8 cellular contexts compared by ENCODE assay signal in genomic region chr1:62783736-62784508, GRCh38. TPM values are rescaled to one million over a fixed set of nuclear protein-coding genes. Genes with fewer than 3 reads are reported as not detected.
DNase-seq lines count a peak whose midpoint lies in the region; ATAC-seq lines count a peak whose summit lies in the region.

Gene ATG4C, plus strand, starts transcription at chr1:62784132. Its CDS starts 19,655 bp downstream, at chr1:62803787.

- H4K5ac ChIP-seq in mesendoderm (ENCODE audit: low read length) = peak within 1 kb of the TSS; percentile 22

- H3K9ac ChIP-seq in mesendoderm (ENCODE audit: low read length) = peak within 1 kb of the TSS; percentile 79

- H3K18ac ChIP-seq in mesendoderm (ENCODE audit: low read length) = peak within 1 kb of the TSS; percentile 44

- H4K8ac ChIP-seq in mesendoderm (ENCODE audit: low read depth, low read length) = peak within 1 kb of the TSS; percentile 77

- H3K36me3 ChIP-seq in mesendoderm (ENCODE audit: control insufficient read depth, insufficient read depth, low read length) = no peaks in the 10 kb centered on the region

- peak; percentile 95 for DNase-seq in COR-L47 (lab: John Stamatoyannopoulos, UW)
- peak; percentile 97 for DNase-seq in HT1080 (ENCODE audit: low read depth)
- DNase-seq in NOMO-1 (lab: John Stamatoyannopoulos, UW; ENCODE audit: unreplicated experiment in 2 of 2) = peak; percentile 89 to 94
- peak; percentile 81 to 87 for DNase-seq in activated CD8-positive, alpha-beta memory T cell treated with anti-CD3 and anti-CD28 coated beads for 4 hours (ENCODE audit: low read depth in 2 of 2)
- DNase-seq in mesendoderm = peak; percentile 99
- DNase-seq in stimulated activated CD8-positive, alpha-beta memory T cell treated with anti-CD3 and anti-CD28 coated beads, Interleukin-15, amount 100 ng/mL, for 1 hour (ENCODE audit: low read depth) = peak; percentile 85

- peak within 1 kb of the TSS; percentile 94 for H3K56ac ChIP-seq in mesendoderm (ENCODE audit: low read length)

- in situ Hi-C loops in endometrial microvascular endothelial cells (cut with HindIII; ENCODE audit: inconsistent ontology term, low pct_unique_long_range_greater_than_20kb, low sequenced_read_pairs) = no loop called here

- H3K4me2 ChIP-seq in mesendoderm (ENCODE audit: low read length) = peak within 1 kb of the TSS; percentile 90

- H2BK5ac ChIP-seq in mesendoderm (ENCODE audit: low read length) = peak within 1 kb of the TSS; percentile 70

- H3K79me2 ChIP-seq in mesendoderm (ENCODE audit: control insufficient read depth, insufficient read depth, low read length) = no peaks in the 10 kb centered on the region

- H2AK5ac ChIP-seq in mesendoderm (ENCODE audit: low read length) = no peak within 1 kb of the TSS

- H3K4me3 ChIP-seq in mesendoderm (ENCODE audit: low read length) = peak within 1 kb of the TSS; percentile 79

- peak within 1 kb of the TSS; percentile 65 for H3K4ac ChIP-seq in mesendoderm (ENCODE audit: low read depth, low read length)

- H2BK15ac ChIP-seq in mesendoderm (replicated peaks; ENCODE audit: low read depth) = no peak within 1 kb of the TSS

- no peaks in the 10 kb centered on the region for H3K79me1 ChIP-seq in mesendoderm (ENCODE audit: low read length)

- H3K4me1 ChIP-seq in mesendoderm (ENCODE audit: control insufficient read depth, low read depth, low read length) = no peaks in the 10 kb centered on the region

- ATAC-seq in GM21367 (IDR thresholded peaks at IDR 0.05; ENCODE audit: unreplicated experiment) = peak; percentile 96

- H2BK120ac ChIP-seq in mesendoderm (ENCODE audit: low read depth, low read length) = no peak within 1 kb of the TSS

- peak within 1 kb of the TSS; percentile 69 for H3K23ac ChIP-seq in mesendoderm (ENCODE audit: low read length)

- no peaks in the 10 kb centered on the region for H3K27me3 ChIP-seq in mesendoderm (ENCODE audit: insufficient read depth, low read length, poor library complexity)

- WGBS in mesendoderm (ENCODE audit: extremely low coverage, insufficient coverage, low lambda C conversion rate) = no CpG with 5 or more reads among the region's 38 CpGs

- H3K27ac ChIP-seq in mesendoderm (ENCODE audit: low read depth, low read length) = peak within 1 kb of the TSS; percentile 9

RNA-seq across cellular contexts. Expression of gene ATG4C, which starts in this region (rescaled TPM):
- total RNA-seq in HT1080 (2014; rRNA removed; shearing (Covaris generic)) = 7.8 and 8.4 TPM in 2 replicates
- polyA plus RNA-seq in HT1080 (2015; cell fraction: cytosol; rRNA removed) = 12.7 and 13.8 TPM in 2 replicates
- polyA plus RNA-seq in HT1080 (2015; cell fraction: nucleus; rRNA removed) = 11.8 and 12.9 TPM in 2 replicates
- total RNA-seq in endometrial microvascular endothelial cells (ENCODE audit: inconsistent ontology term) = 23.3 TPM
- polyA plus RNA-seq in mesendoderm (2013, experiment 1 of 2) = 8.4 TPM
- 8.8 TPM for polyA plus RNA-seq in mesendoderm (2013, experiment 2 of 2)

Comparison
In these comparisons a context has a peak if more than half of its experiments do, and no peak if none do; other contexts are left out.
1. Peak in every context shown above with its lines: DNase-seq, ATAC-seq, H3K4me3 ChIP-seq and H3K27ac ChIP-seq.